ENCODE assay signal across 13 cellular contexts in genomic region chr2:239042551-239043320, GRCh38.
DNase-seq lines count a peak whose midpoint lies in the region; ATAC-seq and TF ChIP-seq lines count a peak whose summit lies in the region.
"Had no signal": no experiment of that assay in that cellular context is flagged by ENCODE, and none has a peak within 500 bp of the region (broad histone marks: within the 10 kb centered on the region; RNA-seq: fewer than 3 reads in every experiment).

No MANE protein-coding gene starts in this region.

- H3K36me3 Mint-ChIP-seq in CD14-positive monocyte: no peaks in the 10 kb centered on the region
- H3K36me3 Mint-ChIP-seq in glutamatergic neuron (ENCODE audit: unreplicated experiment): peaks cover 14% of the 10 kb centered on the region
- H3K36me3 Mint-ChIP-seq: CD8-positive, alpha-beta memory T cell had no signal

- H3K9me3 Mint-ChIP-seq in CD14-positive monocyte (peaks cover 0 to 5% (median 0%) of the 10 kb centered on the region in 7 donors), glutamatergic neuron (ENCODE audit: unreplicated experiment) (peaks cover 14% of the 10 kb centered on the region)
- H3K9me3 Mint-ChIP-seq: CD8-positive, alpha-beta memory T cell had no signal

- DNase-seq in Right ventricle myocardium superior (peak; percentile 3), left ventricle myocardium superior (no peak), CD14-positive monocyte (ENCODE audit: low spot score) (peak; percentile 6), glutamatergic neuron (no peak), prostate gland (ENCODE audit: low spot score) (no peak)
- DNase-seq: Caco-2; CD8-positive, alpha-beta memory T cell; DND-41; GDM1 had no signal

- H3K27me3 Mint-ChIP-seq in CD14-positive monocyte (ENCODE audit: low read depth in 3 of 3): peaks cover 0 to 4% (median 2%) of the 10 kb centered on the region in 3 donors
- H3K27me3 Mint-ChIP-seq in glutamatergic neuron (ENCODE audit: unreplicated experiment): peaks cover 7% of the 10 kb centered on the region
- H3K27me3 Mint-ChIP-seq: CD8-positive, alpha-beta memory T cell had no signal

- TF ChIP-seq CTCF in CD14-positive monocyte (IDR thresholded peaks at IDR 0.05) (no peak), glutamatergic neuron (IDR thresholded peaks at IDR 0.05; ENCODE audit: partially characterized antibody, unreplicated experiment) (no peak), prostate gland (IDR thresholded peaks at IDR 0.05) (no peak)

- no peaks in the 10 kb centered on the region for H3K36me3 ChIP-seq in prostate gland
- H3K36me3 ChIP-seq: HAP-1 had no signal

- no peaks in the 10 kb centered on the region for H3K9me3 ChIP-seq in prostate gland
- H3K9me3 ChIP-seq: Caco-2, HAP-1 had no signal

- TF ChIP-seq POLR2A in prostate gland (IDR thresholded peaks at IDR 0.05): no peak

- H3K27ac Mint-ChIP-seq in CD14-positive monocyte (no peak overlapping the region), glutamatergic neuron (ENCODE audit: unreplicated experiment) (peak overlapping the region; percentile 48)
- H3K27ac Mint-ChIP-seq: B cell had no signal

- ATAC-seq in Right ventricle myocardium superior (ENCODE audit: poor library complexity) (no peak), left ventricle myocardium superior (no peak), GM21381 (IDR thresholded peaks at IDR 0.05; ENCODE audit: unreplicated experiment) (no peak), GM19452 (IDR thresholded peaks at IDR 0.05; ENCODE audit: unreplicated experiment) (no peak)

- H3K27ac ChIP-seq in prostate gland: no peak overlapping the region

- intact Hi-C loops in Right ventricle myocardium superior (cut with DNase I): no loop called here
- intact Hi-C loops in left ventricle myocardium superior (cut with micrococcal nuclease): no loop called here
- intact Hi-C loops in CD14-positive monocyte (cut with micrococcal nuclease): no loop called here
- intact Hi-C loops in prostate gland (cut with DNase I): no loop called here

- H3K4me1 ChIP-seq in prostate gland (replicated peaks): no peaks in the 10 kb centered on the region
- H3K4me1 ChIP-seq: Caco-2, HAP-1 had no signal

- H3K4me3 ChIP-seq in prostate gland: no peak overlapping the region
- H3K4me3 ChIP-seq: HAP-1 had no signal

- WGBS in prostate gland: 83% methylated on average over 18 of the region's 18 CpGs

- H3K4me1 Mint-ChIP-seq in CD14-positive monocyte: no peaks in the 10 kb centered on the region
- peaks cover 3% of the 10 kb centered on the region for H3K4me1 Mint-ChIP-seq in glutamatergic neuron (ENCODE audit: low read depth, unreplicated experiment)
- H3K4me1 Mint-ChIP-seq: B cell; CD8-positive, alpha-beta memory T cell had no signal

- no peaks in the 10 kb centered on the region for H3K27me3 ChIP-seq in prostate gland (replicated peaks; ENCODE audit: insufficient read depth)

- H3K4me3 Mint-ChIP-seq in CD14-positive monocyte: no peak overlapping the region
- H3K4me3 Mint-ChIP-seq in glutamatergic neuron (ENCODE audit: unreplicated experiment): no peak overlapping the region
- H3K4me3 Mint-ChIP-seq: B cell; CD8-positive, alpha-beta memory T cell had no signal

Comparison
In these comparisons a context has a peak if more than half of its experiments do, and no peak if none do; other contexts are left out.
1. DNase-seq: peak in Right ventricle myocardium superior (single experiment) and CD14-positive monocyte (single experiment); none in left ventricle myocardium superior (single experiment), glutamatergic neuron (single experiment) and prostate gland (single experiment).